Comparison of ENCODE assay signal across 12 cellular contexts in genomic region chr10:119441921-119442757, GRCh38.
DNase-seq lines count a peak whose midpoint lies in the region; ATAC-seq and TF ChIP-seq lines count a peak whose summit lies in the region.
"Had no signal": no experiment of that assay in that cellular context is flagged by ENCODE, and none has a peak within 500 bp of the region (broad histone marks: within the 10 kb centered on the region; RNA-seq: fewer than 3 reads in every experiment).

No MANE protein-coding gene starts in this region.

- WGBS in transverse colon (ENCODE audit: low coverage in 1 of 2), 2 donors, result 52% methylated on average over 15 of the region's 25 CpGs; no CpG with 5 or more reads in 1 of the 2 donors

- H3K4me2 ChIP-seq in SU-DHL-6 (ENCODE audit: low read depth, low read length, poor library complexity, severe bottlenecking), result peak overlapping the region; percentile 56
- H3K4me2 ChIP-seq: hepatocyte had no signal

- intact Hi-C loops in transverse colon (cut with DNase I; ENCODE audit: low total_unique reads), result no loop called here

- TF ChIP-seq EP300 in transverse colon (IDR thresholded peaks at IDR 0.05; ENCODE audit: low read depth), result no peak

- no peak overlapping the region for H3K4me3 ChIP-seq in SU-DHL-6 (ENCODE audit: insufficient read depth, low read length, poor library complexity, severe bottlenecking)
- no peak overlapping the region for H3K4me3 ChIP-seq in muscle layer of colon (ENCODE audit: low read depth in 1 of 2, low read length in 2 of 2)
- no peak overlapping the region for H3K4me3 ChIP-seq in transverse colon
- H3K4me3 ChIP-seq: hepatocyte had no signal

- H3K4me1 ChIP-seq in muscle layer of colon (ENCODE audit: insufficient read depth, low read length) (peaks cover 9% of the 10 kb centered on the region), transverse colon (no peaks in the 10 kb centered on the region)

- peak overlapping the region; percentile 55 for H2AFZ ChIP-seq in SU-DHL-6 (ENCODE audit: low read depth, low read length, severe bottlenecking)
- H2AFZ ChIP-seq: hepatocyte had no signal

- H3K27me3 ChIP-seq in SU-DHL-6 (ENCODE audit: low read length) (no peaks in the 10 kb centered on the region), muscle layer of colon (ENCODE audit: control insufficient read depth in 1 of 2, insufficient read depth in 2 of 2, low read length in 2 of 2) (no peaks in the 10 kb centered on the region), transverse colon (no peaks in the 10 kb centered on the region)
- H3K27me3 ChIP-seq: hepatocyte had no signal

- ATAC-seq in GM18502 (IDR thresholded peaks at IDR 0.05; ENCODE audit: poor library complexity, unreplicated experiment) (no peak), GM19023 (IDR thresholded peaks at IDR 0.05; ENCODE audit: unreplicated experiment) (no peak), HG02759 (IDR thresholded peaks at IDR 0.05; ENCODE audit: unreplicated experiment) (no peak)

- H3K36me3 ChIP-seq in SU-DHL-6 (ENCODE audit: low read length) (no peaks in the 10 kb centered on the region), muscle layer of colon (ENCODE audit: insufficient read depth, low read length) (peaks cover 24% of the 10 kb centered on the region), transverse colon (no peaks in the 10 kb centered on the region)

- H3K27ac ChIP-seq in SU-DHL-6 (ENCODE audit: low read depth, low read length) (peak overlapping the region; percentile 62), muscle layer of colon (ENCODE audit: low read depth, low read length) (peak overlapping the region; percentile 34), transverse colon (peak overlapping the region; percentile 27 to 54 (median 41))
- H3K27ac ChIP-seq: hepatocyte had no signal

- in situ Hi-C loops in transverse colon (cut with MboI; ENCODE audit: low pct_ligation_motif_present in 1 of 4, low pct_unique_long_range_greater_than_20kb in 1 of 4, low sequenced_read_pairs in 3 of 4), result loop anchor here in 1 of 4 donors (10.0 kb wide), 1 partner anchor 237 kb away; the partner anchor contains the start of gene GRK5

- no peak for TF ChIP-seq POLR2A in transverse colon (IDR thresholded peaks at IDR 0.05)

- TF ChIP-seq CTCF in SU-DHL-6 (IDR thresholded peaks at IDR 0.05; ENCODE audit: insufficient read depth, low read length, poor library complexity, severe bottlenecking) (peak; percentile 32), transverse colon (IDR thresholded peaks at IDR 0.05) (no peak)

- H4K20me1 ChIP-seq in SU-DHL-6 (ENCODE audit: low read depth, low read length), result no peaks in the 10 kb centered on the region

- H3F3A ChIP-seq in SU-DHL-6 (ENCODE audit: insufficient read depth), result no peaks in the 10 kb centered on the region

- no peaks in the 10 kb centered on the region for H3K9me3 ChIP-seq in SU-DHL-6 (ENCODE audit: insufficient read depth, low read length)
- no peaks in the 10 kb centered on the region for H3K9me3 ChIP-seq in muscle layer of colon (ENCODE audit: low read length)
- H3K9me3 ChIP-seq in transverse colon, result no peaks in the 10 kb centered on the region

- H3K9me2 ChIP-seq in SU-DHL-6 (replicated peaks; ENCODE audit: insufficient read depth, low read length), result no peaks in the 10 kb centered on the region

- peak; percentile 22 to 27 for DNase-seq in NCI-H524 (lab: John Stamatoyannopoulos, UW)
- DNase-seq in NCI-H524 treated with DMSO at 0.1 percent for 48 hours (lab: John Stamatoyannopoulos, UW), result no peak
- no peak for DNase-seq in transverse colon
- DNase-seq: activated CD4-positive, alpha-beta T cell treated with anti-CD3 and anti-CD28 coated beads, Interleukin-2, amount 50 U/mL, for 1 hour; NCI-H446; stimulated activated naive CD4-positive, alpha-beta T cell treated with Interleukin-2 at 50 U/mL for 16 hours had no signal

- H3K9ac ChIP-seq in SU-DHL-6 (ENCODE audit: low read length) (peak overlapping the region; percentile 36), muscle layer of colon (ENCODE audit: low read length) (no peak overlapping the region)

- H3K79me2 ChIP-seq in SU-DHL-6 (ENCODE audit: insufficient read depth, low read length), result no peaks in the 10 kb centered on the region
- H3K79me2 ChIP-seq: hepatocyte had no signal

Comparison
In these comparisons a context has a peak if more than half of its experiments do, and no peak if none do; other contexts are left out.
1. DNase-seq: peak in NCI-H524 (2 of 2); none in NCI-H524 treated with DMSO at 0.1 percent for 48 hours (single experiment) and transverse colon (single experiment).
2. Peak in every context shown above with its lines, with median percentiles within 50 percentile points of each other: H3K27ac ChIP-seq.